ENCODE assay signal across 1 cellular context in the genomic region with DNA sequence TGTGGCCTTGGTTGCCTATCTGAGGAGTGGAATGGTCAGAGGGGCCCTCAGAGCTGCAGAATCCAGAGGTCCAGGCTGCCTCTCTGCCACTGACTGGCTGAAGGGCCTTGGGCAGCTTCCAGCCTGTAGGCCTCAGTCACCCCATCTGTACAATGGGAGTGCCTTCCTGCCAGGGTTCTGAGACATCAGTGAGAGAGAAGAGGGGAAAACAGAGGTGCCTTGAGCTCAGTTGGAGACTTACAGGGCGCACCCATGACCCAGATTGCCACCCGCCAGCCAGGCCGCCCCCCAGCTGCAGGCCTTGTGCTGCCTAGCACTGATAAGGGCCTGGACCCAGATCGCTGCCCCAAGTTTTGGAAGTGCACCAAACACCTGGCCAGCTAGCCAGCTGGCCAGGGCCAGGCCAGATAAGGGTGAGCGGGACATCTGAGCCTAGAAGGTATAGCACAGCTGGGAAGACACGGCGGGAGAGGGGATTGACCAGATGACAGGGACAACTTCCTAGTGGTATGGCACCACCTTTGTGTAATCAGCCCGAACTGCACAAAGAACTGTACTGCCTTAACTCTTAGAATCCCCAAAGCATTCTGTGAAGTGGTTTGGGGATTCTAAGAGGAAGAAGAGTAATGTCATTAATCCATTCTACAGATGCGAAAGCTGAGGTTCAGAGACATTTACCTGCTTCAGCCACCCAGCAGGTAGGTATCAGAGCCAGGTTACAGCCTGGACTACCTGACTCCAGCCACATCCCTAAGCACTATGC.
TF ChIP-seq lines count a peak whose summit lies in the region.

No MANE protein-coding gene starts in this region.

TF ChIP-seq in K562, 482 proteins besides CTCF, POLR2A, EP300 and RAD21 (continues in another document):
- TF ChIP-seq KDM1A (IDR thresholded peaks at IDR 0.05) (peak; percentile 92 to 96), CCAR2 (IDR thresholded peaks at IDR 0.05; ENCODE audit: low read depth, low read length) (no peak), SREBF2 (CRISPR knock-in tag; IDR thresholded peaks at IDR 0.05) (no peak), ZNF778 (CRISPR knock-in tag; IDR thresholded peaks at IDR 0.05) (no peak), TAF9B (IDR thresholded peaks at IDR 0.05; ENCODE audit: partially characterized antibody) (peak; percentile 97), KHSRP (IDR thresholded peaks at IDR 0.05) (peak; percentile 90), CBX2 (IDR thresholded peaks at IDR 0.05; ENCODE audit: insufficient read depth, low read length, poor library complexity, severe bottlenecking) (no peak), NONO (IDR thresholded peaks at IDR 0.05; ENCODE audit: low read depth in 2 of 2, low read length in 1 of 2) (peak in 1 of 2 experiments; percentile 97; a peak in 2 of 4 replicates), ZNF143 (CRISPR knock-in tag; IDR thresholded peaks at IDR 0.05) (no peak), HDAC8 (tag; IDR thresholded peaks at IDR 0.05) (0 out of 2 replicates have a peak, but pooled peaks have one; percentile 57), U2AF2 (optimal IDR thresholded peaks at IDR 0.05; ENCODE audit: low read depth, low read length) (no peak), IRF2 (CRISPR knock-in tag; IDR thresholded peaks at IDR 0.05) (no peak), GTF2F1 (IDR thresholded peaks at IDR 0.05; ENCODE audit: low read depth, low read length) (no peak), ZNF445 (CRISPR knock-in tag; IDR thresholded peaks at IDR 0.05; ENCODE audit: low read depth) (0 out of 2 replicates have a peak, but pooled peaks have one; percentile 13), ELF2 (CRISPR knock-in tag; IDR thresholded peaks at IDR 0.05) (no peak), ZNF354B (CRISPR knock-in tag; IDR thresholded peaks at IDR 0.05) (no peak), RBBP5 (IDR thresholded peaks at IDR 0.05; ENCODE audit: borderline replicate concordance, insufficient read depth, low read length, poor library complexity, severe bottlenecking) (no peak), POLR3A (IDR thresholded peaks at IDR 0.05; ENCODE audit: borderline replicate concordance, extremely low read depth, insufficient read depth, insufficient read length) (no peak), ZNF75A (CRISPR knock-in tag; IDR thresholded peaks at IDR 0.05) (no peak), NFATC3 (IDR thresholded peaks at IDR 0.05) (peak; percentile 75; the same call in 1 of the 2 replicates), ZNF184 (CRISPR knock-in tag; IDR thresholded peaks at IDR 0.05) (0 out of 2 replicates have a peak, but pooled peaks have one; percentile 49), ZFP30 (CRISPR knock-in tag; IDR thresholded peaks at IDR 0.05; ENCODE audit: borderline replicate concordance) (no peak), XRCC3 (IDR thresholded peaks at IDR 0.05) (no peak), CTBP1 (IDR thresholded peaks at IDR 0.05; ENCODE audit: borderline replicate concordance) (peak; percentile 95)
- TF ChIP-seq, protein P1, sequence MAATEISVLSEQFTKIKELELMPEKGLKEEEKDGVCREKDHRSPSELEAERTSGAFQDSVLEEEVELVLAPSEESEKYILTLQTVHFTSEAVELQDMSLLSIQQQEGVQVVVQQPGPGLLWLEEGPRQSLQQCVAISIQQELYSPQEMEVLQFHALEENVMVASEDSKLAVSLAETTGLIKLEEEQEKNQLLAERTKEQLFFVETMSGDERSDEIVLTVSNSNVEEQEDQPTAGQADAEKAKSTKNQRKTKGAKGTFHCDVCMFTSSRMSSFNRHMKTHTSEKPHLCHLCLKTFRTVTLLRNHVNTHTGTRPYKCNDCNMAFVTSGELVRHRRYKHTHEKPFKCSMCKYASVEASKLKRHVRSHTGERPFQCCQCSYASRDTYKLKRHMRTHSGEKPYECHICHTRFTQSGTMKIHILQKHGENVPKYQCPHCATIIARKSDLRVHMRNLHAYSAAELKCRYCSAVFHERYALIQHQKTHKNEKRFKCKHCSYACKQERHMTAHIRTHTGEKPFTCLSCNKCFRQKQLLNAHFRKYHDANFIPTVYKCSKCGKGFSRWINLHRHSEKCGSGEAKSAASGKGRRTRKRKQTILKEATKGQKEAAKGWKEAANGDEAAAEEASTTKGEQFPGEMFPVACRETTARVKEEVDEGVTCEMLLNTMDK (IDR thresholded peaks at IDR 0.05; ENCODE audit: borderline replicate concordance, insufficient read depth, low read depth, low read length, poor library complexity, severe bottlenecking), result no peak
- TF ChIP-seq, protein P2, sequence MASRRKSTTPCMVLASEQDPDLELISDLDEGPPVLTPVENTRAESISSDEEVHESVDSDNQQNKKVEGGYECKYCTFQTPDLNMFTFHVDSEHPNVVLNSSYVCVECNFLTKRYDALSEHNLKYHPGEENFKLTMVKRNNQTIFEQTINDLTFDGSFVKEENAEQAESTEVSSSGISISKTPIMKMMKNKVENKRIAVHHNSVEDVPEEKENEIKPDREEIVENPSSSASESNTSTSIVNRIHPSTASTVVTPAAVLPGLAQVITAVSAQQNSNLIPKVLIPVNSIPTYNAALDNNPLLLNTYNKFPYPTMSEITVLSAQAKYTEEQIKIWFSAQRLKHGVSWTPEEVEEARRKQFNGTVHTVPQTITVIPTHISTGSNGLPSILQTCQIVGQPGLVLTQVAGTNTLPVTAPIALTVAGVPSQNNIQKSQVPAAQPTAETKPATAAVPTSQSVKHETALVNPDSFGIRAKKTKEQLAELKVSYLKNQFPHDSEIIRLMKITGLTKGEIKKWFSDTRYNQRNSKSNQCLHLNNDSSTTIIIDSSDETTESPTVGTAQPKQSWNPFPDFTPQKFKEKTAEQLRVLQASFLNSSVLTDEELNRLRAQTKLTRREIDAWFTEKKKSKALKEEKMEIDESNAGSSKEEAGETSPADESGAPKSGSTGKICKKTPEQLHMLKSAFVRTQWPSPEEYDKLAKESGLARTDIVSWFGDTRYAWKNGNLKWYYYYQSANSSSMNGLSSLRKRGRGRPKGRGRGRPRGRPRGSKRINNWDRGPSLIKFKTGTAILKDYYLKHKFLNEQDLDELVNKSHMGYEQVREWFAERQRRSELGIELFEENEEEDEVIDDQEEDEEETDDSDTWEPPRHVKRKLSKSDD (conservative IDR thresholded peaks at IDR 0.05; ENCODE audit: low read length), result no peak
- TF ChIP-seq, protein P3, sequence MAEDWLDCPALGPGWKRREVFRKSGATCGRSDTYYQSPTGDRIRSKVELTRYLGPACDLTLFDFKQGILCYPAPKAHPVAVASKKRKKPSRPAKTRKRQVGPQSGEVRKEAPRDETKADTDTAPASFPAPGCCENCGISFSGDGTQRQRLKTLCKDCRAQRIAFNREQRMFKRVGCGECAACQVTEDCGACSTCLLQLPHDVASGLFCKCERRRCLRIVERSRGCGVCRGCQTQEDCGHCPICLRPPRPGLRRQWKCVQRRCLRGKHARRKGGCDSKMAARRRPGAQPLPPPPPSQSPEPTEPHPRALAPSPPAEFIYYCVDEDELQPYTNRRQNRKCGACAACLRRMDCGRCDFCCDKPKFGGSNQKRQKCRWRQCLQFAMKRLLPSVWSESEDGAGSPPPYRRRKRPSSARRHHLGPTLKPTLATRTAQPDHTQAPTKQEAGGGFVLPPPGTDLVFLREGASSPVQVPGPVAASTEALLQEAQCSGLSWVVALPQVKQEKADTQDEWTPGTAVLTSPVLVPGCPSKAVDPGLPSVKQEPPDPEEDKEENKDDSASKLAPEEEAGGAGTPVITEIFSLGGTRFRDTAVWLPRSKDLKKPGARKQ (CRISPR knock-in tag; IDR thresholded peaks at IDR 0.05), result no peak
- TF ChIP-seq, protein P4, sequence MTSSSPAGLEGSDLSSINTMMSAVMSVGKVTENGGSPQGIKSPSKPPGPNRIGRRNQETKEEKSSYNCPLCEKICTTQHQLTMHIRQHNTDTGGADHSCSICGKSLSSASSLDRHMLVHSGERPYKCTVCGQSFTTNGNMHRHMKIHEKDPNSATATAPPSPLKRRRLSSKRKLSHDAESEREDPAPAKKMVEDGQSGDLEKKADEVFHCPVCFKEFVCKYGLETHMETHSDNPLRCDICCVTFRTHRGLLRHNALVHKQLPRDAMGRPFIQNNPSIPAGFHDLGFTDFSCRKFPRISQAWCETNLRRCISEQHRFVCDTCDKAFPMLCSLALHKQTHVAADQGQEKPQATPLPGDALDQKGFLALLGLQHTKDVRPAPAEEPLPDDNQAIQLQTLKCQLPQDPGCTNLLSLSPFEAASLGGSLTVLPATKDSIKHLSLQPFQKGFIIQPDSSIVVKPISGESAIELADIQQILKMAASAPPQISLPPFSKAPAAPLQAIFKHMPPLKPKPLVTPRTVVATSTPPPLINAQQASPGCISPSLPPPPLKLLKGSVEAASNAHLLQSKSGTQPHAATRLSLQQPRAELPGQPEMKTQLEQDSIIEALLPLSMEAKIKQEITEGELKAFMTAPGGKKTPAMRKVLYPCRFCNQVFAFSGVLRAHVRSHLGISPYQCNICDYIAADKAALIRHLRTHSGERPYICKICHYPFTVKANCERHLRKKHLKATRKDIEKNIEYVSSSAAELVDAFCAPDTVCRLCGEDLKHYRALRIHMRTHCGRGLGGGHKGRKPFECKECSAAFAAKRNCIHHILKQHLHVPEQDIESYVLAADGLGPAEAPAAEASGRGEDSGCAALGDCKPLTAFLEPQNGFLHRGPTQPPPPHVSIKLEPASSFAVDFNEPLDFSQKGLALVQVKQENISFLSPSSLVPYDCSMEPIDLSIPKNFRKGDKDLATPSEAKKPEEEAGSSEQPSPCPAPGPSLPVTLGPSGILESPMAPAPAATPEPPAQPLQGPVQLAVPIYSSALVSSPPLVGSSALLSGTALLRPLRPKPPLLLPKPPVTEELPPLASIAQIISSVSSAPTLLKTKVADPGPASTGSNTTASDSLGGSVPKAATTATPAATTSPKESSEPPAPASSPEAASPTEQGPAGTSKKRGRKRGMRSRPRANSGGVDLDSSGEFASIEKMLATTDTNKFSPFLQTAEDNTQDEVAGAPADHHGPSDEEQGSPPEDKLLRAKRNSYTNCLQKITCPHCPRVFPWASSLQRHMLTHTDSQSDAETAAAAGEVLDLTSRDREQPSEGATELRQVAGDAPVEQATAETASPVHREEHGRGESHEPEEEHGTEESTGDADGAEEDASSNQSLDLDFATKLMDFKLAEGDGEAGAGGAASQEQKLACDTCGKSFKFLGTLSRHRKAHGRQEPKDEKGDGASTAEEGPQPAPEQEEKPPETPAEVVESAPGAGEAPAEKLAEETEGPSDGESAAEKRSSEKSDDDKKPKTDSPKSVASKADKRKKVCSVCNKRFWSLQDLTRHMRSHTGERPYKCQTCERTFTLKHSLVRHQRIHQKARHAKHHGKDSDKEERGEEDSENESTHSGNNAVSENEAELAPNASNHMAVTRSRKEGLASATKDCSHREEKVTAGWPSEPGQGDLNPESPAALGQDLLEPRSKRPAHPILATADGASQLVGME (CRISPR knock-in tag; IDR thresholded peaks at IDR 0.05), result no peak
- TF ChIP-seq, protein P5, sequence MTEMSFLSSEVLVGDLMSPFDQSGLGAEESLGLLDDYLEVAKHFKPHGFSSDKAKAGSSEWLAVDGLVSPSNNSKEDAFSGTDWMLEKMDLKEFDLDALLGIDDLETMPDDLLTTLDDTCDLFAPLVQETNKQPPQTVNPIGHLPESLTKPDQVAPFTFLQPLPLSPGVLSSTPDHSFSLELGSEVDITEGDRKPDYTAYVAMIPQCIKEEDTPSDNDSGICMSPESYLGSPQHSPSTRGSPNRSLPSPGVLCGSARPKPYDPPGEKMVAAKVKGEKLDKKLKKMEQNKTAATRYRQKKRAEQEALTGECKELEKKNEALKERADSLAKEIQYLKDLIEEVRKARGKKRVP (CRISPR knock-in tag; IDR thresholded peaks at IDR 0.05), result peak; percentile 43; the same call in 1 of the 2 replicates
- TF ChIP-seq, protein P6, sequence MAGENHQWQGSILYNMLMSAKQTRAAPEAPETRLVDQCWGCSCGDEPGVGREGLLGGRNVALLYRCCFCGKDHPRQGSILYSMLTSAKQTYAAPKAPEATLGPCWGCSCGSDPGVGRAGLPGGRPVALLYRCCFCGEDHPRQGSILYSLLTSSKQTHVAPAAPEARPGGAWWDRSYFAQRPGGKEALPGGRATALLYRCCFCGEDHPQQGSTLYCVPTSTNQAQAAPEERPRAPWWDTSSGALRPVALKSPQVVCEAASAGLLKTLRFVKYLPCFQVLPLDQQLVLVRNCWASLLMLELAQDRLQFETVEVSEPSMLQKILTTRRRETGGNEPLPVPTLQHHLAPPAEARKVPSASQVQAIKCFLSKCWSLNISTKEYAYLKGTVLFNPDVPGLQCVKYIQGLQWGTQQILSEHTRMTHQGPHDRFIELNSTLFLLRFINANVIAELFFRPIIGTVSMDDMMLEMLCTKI (IDR thresholded peaks at IDR 0.05; ENCODE audit: partially characterized antibody), result no peak
- TF ChIP-seq, protein P7, sequence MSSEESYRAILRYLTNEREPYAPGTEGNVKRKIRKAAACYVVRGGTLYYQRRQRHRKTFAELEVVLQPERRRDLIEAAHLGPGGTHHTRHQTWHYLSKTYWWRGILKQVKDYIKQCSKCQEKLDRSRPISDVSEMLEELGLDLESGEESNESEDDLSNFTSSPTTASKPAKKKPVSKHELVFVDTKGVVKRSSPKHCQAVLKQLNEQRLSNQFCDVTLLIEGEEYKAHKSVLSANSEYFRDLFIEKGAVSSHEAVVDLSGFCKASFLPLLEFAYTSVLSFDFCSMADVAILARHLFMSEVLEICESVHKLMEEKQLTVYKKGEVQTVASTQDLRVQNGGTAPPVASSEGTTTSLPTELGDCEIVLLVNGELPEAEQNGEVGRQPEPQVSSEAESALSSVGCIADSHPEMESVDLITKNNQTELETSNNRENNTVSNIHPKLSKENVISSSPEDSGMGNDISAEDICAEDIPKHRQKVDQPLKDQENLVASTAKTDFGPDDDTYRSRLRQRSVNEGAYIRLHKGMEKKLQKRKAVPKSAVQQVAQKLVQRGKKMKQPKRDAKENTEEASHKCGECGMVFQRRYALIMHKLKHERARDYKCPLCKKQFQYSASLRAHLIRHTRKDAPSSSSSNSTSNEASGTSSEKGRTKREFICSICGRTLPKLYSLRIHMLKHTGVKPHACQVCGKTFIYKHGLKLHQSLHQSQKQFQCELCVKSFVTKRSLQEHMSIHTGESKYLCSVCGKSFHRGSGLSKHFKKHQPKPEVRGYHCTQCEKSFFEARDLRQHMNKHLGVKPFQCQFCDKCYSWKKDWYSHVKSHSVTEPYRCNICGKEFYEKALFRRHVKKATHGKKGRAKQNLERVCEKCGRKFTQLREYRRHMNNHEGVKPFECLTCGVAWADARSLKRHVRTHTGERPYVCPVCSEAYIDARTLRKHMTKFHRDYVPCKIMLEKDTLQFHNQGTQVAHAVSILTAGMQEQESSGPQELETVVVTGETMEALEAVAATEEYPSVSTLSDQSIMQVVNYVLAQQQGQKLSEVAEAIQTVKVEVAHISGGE (CRISPR knock-in tag; IDR thresholded peaks at IDR 0.05), result peak in 1 of 3 experiments; percentile 91; a peak in 2 of 6 replicates
- TF ChIP-seq, protein P8, sequence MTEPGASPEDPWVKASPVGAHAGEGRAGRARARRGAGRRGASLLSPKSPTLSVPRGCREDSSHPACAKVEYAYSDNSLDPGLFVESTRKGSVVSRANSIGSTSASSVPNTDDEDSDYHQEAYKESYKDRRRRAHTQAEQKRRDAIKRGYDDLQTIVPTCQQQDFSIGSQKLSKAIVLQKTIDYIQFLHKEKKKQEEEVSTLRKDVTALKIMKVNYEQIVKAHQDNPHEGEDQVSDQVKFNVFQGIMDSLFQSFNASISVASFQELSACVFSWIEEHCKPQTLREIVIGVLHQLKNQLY (CRISPR knock-in tag; conservative IDR thresholded peaks at IDR 0.05), result no peak
